Comparison of ENCODE assay signal across 1 cellular context in genomic region chr2:201532686-201533304, GRCh38.
TF ChIP-seq lines count a peak whose summit lies in the region.

No MANE protein-coding gene starts in this region.

TF ChIP-seq in GM12878, 131 proteins besides CTCF, POLR2A, EP300 and RAD21 (continued from another document):
- TF ChIP-seq, protein P1, sequence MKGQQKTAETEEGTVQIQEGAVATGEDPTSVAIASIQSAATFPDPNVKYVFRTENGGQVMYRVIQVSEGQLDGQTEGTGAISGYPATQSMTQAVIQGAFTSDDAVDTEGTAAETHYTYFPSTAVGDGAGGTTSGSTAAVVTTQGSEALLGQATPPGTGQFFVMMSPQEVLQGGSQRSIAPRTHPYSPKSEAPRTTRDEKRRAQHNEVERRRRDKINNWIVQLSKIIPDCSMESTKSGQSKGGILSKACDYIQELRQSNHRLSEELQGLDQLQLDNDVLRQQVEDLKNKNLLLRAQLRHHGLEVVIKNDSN (IDR thresholded peaks at IDR 0.05; ENCODE audit: borderline replicate concordance, extremely low read length, insufficient read depth, low read depth, low read length) = no peak
- TF ChIP-seq NFYA (IDR thresholded peaks at IDR 0.05; ENCODE audit: borderline replicate concordance, low read depth, low read length) (no peak), GATAD2B (conservative IDR thresholded peaks at IDR 0.05; ENCODE audit: low read depth) (no peak), ZZZ3 (IDR thresholded peaks at IDR 0.05; ENCODE audit: control insufficient read depth, insufficient read length, low read depth) (no peak), PAX8 (IDR thresholded peaks at IDR 0.05) (no peak), CBFB (IDR thresholded peaks at IDR 0.05; ENCODE audit: low read depth) (peak; percentile 45; the same call in 1 of the 2 replicates), SPI1 (IDR thresholded peaks at IDR 0.05; ENCODE audit: borderline replicate concordance, insufficient read depth, low read depth, low read length) (no peak), FOXM1 (IDR thresholded peaks at IDR 0.05; ENCODE audit: low read depth, low read length) (no peak), CEBPZ (IDR thresholded peaks at IDR 0.05; ENCODE audit: low read depth, low read length) (no peak), YY1 (IDR thresholded peaks at IDR 0.05; ENCODE audit: low read depth, low read length) (no peak), TCF3 (IDR thresholded peaks at IDR 0.05; ENCODE audit: borderline replicate concordance, insufficient read depth, low read depth, low read length) (no peak), SMAD1 (IDR thresholded peaks at IDR 0.05; ENCODE audit: low read depth, partially characterized antibody) (no peak), EGR1 (IDR thresholded peaks at IDR 0.05; ENCODE audit: borderline replicate concordance in 1 of 2, low read depth in 2 of 2, low read length in 2 of 2) (no peak), RCOR1 (conservative IDR thresholded peaks at IDR 0.05; ENCODE audit: low read depth, low read length) (no peak), DPF2 (IDR thresholded peaks at IDR 0.05) (no peak), CEBPB (IDR thresholded peaks at IDR 0.05; ENCODE audit: borderline replicate concordance in 1 of 2, low read depth in 2 of 2, low read length in 2 of 2) (no peak), STAT3 (IDR thresholded peaks at IDR 0.05; ENCODE audit: low read depth, low read length) (no peak), IRF5 (IDR thresholded peaks at IDR 0.05; ENCODE audit: borderline replicate concordance) (no peak), BCL11A (IDR thresholded peaks at IDR 0.05; ENCODE audit: low read depth, low read length) (peak; percentile 65; the same call in 1 of the 2 replicates), TARDBP (IDR thresholded peaks at IDR 0.05; ENCODE audit: borderline replicate concordance) (no peak), ZBTB33 (IDR thresholded peaks at IDR 0.05) (no peak), RFX5 (IDR thresholded peaks at IDR 0.05; ENCODE audit: low read depth, low read length) (no peak), JUNB (IDR thresholded peaks at IDR 0.05) (peak; percentile 57), KAT2A (conservative IDR thresholded peaks at IDR 0.05; ENCODE audit: control insufficient read depth, low read depth, low read length) (no peak)
- TF ChIP-seq, protein P2, sequence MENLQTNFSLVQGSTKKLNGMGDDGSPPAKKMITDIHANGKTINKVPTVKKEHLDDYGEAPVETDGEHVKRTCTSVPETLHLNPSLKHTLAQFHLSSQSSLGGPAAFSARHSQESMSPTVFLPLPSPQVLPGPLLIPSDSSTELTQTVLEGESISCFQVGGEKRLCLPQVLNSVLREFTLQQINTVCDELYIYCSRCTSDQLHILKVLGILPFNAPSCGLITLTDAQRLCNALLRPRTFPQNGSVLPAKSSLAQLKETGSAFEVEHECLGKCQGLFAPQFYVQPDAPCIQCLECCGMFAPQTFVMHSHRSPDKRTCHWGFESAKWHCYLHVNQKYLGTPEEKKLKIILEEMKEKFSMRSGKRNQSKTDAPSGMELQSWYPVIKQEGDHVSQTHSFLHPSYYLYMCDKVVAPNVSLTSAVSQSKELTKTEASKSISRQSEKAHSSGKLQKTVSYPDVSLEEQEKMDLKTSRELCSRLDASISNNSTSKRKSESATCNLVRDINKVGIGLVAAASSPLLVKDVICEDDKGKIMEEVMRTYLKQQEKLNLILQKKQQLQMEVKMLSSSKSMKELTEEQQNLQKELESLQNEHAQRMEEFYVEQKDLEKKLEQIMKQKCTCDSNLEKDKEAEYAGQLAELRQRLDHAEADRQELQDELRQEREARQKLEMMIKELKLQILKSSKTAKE (IDR thresholded peaks at IDR 0.05; ENCODE audit: low read depth, poor library complexity, severe bottlenecking) = peak; percentile 24
- TF ChIP-seq, protein P3, sequence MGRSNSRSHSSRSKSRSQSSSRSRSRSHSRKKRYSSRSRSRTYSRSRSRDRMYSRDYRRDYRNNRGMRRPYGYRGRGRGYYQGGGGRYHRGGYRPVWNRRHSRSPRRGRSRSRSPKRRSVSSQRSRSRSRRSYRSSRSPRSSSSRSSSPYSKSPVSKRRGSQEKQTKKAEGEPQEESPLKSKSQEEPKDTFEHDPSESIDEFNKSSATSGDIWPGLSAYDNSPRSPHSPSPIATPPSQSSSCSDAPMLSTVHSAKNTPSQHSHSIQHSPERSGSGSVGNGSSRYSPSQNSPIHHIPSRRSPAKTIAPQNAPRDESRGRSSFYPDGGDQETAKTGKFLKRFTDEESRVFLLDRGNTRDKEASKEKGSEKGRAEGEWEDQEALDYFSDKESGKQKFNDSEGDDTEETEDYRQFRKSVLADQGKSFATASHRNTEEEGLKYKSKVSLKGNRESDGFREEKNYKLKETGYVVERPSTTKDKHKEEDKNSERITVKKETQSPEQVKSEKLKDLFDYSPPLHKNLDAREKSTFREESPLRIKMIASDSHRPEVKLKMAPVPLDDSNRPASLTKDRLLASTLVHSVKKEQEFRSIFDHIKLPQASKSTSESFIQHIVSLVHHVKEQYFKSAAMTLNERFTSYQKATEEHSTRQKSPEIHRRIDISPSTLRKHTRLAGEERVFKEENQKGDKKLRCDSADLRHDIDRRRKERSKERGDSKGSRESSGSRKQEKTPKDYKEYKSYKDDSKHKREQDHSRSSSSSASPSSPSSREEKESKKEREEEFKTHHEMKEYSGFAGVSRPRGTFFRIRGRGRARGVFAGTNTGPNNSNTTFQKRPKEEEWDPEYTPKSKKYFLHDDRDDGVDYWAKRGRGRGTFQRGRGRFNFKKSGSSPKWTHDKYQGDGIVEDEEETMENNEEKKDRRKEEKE (IDR thresholded peaks at IDR 0.05) = no peak
- TF ChIP-seq, protein P4, sequence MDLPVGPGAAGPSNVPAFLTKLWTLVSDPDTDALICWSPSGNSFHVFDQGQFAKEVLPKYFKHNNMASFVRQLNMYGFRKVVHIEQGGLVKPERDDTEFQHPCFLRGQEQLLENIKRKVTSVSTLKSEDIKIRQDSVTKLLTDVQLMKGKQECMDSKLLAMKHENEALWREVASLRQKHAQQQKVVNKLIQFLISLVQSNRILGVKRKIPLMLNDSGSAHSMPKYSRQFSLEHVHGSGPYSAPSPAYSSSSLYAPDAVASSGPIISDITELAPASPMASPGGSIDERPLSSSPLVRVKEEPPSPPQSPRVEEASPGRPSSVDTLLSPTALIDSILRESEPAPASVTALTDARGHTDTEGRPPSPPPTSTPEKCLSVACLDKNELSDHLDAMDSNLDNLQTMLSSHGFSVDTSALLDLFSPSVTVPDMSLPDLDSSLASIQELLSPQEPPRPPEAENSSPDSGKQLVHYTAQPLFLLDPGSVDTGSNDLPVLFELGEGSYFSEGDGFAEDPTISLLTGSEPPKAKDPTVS (IDR thresholded peaks at IDR 0.05; ENCODE audit: low read depth, low read length) = no peak
- TF ChIP-seq, protein P5, sequence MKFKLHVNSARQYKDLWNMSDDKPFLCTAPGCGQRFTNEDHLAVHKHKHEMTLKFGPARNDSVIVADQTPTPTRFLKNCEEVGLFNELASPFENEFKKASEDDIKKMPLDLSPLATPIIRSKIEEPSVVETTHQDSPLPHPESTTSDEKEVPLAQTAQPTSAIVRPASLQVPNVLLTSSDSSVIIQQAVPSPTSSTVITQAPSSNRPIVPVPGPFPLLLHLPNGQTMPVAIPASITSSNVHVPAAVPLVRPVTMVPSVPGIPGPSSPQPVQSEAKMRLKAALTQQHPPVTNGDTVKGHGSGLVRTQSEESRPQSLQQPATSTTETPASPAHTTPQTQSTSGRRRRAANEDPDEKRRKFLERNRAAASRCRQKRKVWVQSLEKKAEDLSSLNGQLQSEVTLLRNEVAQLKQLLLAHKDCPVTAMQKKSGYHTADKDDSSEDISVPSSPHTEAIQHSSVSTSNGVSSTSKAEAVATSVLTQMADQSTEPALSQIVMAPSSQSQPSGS (IDR thresholded peaks at IDR 0.05; ENCODE audit: low read length) = peak; percentile 61; the same call in 1 of the 2 replicates
